8 cellular contexts compared by ENCODE assay signal in genomic region chr3:18740631-18741583, GRCh38.
A peak's percentile ranks its signal among the peaks of the same experiment; 100 is the strongest.
DNase-seq lines count a peak whose midpoint lies in the region; ATAC-seq lines count a peak whose summit lies in the region.

No MANE protein-coding gene starts in this region.

- ATAC-seq in GM19455 (IDR thresholded peaks at IDR 0.05; ENCODE audit: unreplicated experiment) (peak; percentile 97), HG03521 (IDR thresholded peaks at IDR 0.05; ENCODE audit: unreplicated experiment) (peak; percentile 83)

- peak; percentile 7 for DNase-seq in Ammon's horn (ENCODE audit: low spot score)
- DNase-seq in activated T-cell treated with anti-CD3 and anti-CD28 coated beads for 1 hour (ENCODE audit: low read depth) = peak; percentile 30
- DNase-seq in stimulated activated CD4-positive, alpha-beta T cell treated with anti-CD3 and anti-CD28 coated beads, Interleukin-12 subunit alpha, Interleukin-12 subunit beta, amount 100 ng/mL, for 48 hours (ENCODE audit: low read depth in 2 of 3, low spot score in 1 of 3) = peak; percentile 45 to 65 (median 55)
- DNase-seq in NCI-H2107 (lab: John Stamatoyannopoulos, UW) = no peak
- no peak for DNase-seq in DMS53 (lab: John Stamatoyannopoulos, UW)
- no peak for DNase-seq in NCI-H510A treated with DMSO at 0.1 percent for 48 hours (lab: John Stamatoyannopoulos, UW)

Comparison
In these comparisons a context has a peak if more than half of its experiments do, and no peak if none do; other contexts are left out.
1. DNase-seq: peak in Ammon's horn (single experiment), activated T-cell treated with anti-CD3 and anti-CD28 coated beads for 1 hour (single experiment) and stimulated activated CD4-positive, alpha-beta T cell treated with anti-CD3 and anti-CD28 coated beads, Interleukin-12 subunit alpha, Interleukin-12 subunit beta, amount 100 ng/mL, for 48 hours (3 of 3); none in NCI-H2107 (single experiment), DMS53 (single experiment) and NCI-H510A treated with DMSO at 0.1 percent for 48 hours (single experiment).